Comparison of ENCODE assay signal across 1 cellular context in the genomic region with DNA sequence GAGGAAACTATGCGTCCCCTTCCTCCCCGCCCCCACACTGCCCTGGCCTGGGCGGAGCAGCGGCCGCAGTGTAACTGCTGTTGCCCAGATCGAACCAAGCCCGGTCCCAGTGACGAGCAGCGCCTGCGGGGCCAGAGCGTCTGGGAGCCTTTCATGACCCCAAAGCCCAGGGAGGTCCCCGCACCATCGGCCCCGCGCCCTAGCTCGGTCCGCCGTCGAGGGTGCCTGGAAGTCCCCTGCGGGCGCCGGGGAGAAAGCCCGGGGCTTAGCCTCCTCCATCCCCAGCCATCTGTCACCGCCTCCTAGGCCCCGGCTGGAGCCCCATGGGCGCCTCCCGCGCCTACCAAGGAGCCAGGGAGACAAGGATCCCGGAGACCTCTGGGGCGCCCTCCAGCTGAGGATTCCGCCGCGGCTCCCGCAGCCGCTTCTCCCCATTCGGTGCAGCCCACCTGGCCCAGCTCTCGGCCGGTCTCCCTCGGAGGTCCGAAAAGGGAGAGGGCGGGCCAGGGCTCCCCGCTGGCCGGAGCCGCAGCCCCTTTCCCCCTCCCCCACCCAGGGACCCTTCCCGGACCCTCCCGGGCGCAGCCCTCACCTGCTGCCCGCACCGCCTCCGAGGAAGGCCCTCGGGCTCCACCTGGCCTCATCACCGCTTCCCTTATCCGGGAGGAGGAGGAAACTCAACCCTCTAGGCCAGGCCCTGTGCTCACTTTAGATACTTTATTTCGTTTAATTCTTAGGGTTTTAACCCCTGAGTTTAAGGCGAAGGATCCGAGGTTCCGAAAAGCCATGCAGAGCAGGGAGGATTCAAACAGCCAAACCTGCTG.
TF ChIP-seq lines count a peak whose summit lies in the region.

No MANE protein-coding gene starts in this region.

TF ChIP-seq in HepG2, 621 proteins besides CTCF, POLR2A, EP300 and RAD21:
- TF ChIP-seq, protein P1, sequence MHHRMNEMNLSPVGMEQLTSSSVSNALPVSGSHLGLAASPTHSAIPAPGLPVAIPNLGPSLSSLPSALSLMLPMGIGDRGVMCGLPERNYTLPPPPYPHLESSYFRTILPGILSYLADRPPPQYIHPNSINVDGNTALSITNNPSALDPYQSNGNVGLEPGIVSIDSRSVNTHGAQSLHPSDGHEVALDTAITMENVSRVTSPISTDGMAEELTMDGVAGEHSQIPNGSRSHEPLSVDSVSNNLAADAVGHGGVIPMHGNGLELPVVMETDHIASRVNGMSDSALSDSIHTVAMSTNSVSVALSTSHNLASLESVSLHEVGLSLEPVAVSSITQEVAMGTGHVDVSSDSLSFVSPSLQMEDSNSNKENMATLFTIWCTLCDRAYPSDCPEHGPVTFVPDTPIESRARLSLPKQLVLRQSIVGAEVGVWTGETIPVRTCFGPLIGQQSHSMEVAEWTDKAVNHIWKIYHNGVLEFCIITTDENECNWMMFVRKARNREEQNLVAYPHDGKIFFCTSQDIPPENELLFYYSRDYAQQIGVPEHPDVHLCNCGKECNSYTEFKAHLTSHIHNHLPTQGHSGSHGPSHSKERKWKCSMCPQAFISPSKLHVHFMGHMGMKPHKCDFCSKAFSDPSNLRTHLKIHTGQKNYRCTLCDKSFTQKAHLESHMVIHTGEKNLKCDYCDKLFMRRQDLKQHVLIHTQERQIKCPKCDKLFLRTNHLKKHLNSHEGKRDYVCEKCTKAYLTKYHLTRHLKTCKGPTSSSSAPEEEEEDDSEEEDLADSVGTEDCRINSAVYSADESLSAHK (CRISPR knock-in tag; IDR thresholded peaks at IDR 0.05; ENCODE audit: borderline replicate concordance): no peak
- TF ChIP-seq ZNF547 (CRISPR knock-in tag; IDR thresholded peaks at IDR 0.05): no peak
- no peak for TF ChIP-seq IKZF1 (IDR thresholded peaks at IDR 0.05)
